11 cellular contexts compared by ENCODE assay signal in genomic region chr7:36116347-36117200, GRCh38. TPM values are rescaled to one million over a fixed set of nuclear protein-coding genes. Genes with fewer than 3 reads are reported as not detected.
DNase-seq lines count a peak whose midpoint lies in the region; ATAC-seq and TF ChIP-seq lines count a peak whose summit lies in the region.
"Had no signal": no experiment of that assay in that cellular context is flagged by ENCODE, and none has a peak within 500 bp of the region (broad histone marks: within the 10 kb centered on the region; RNA-seq: fewer than 3 reads in every experiment).

No MANE protein-coding gene starts in this region.

- intact Hi-C loops in Panc1 (cut with micrococcal nuclease; ENCODE audit: unreplicated experiment) = no loop called here
- intact Hi-C loops in dendritic cell treated with granulocyte-macrophage colony-stimulating factor and Interleukin-4, amounts not matched to agents 40 ng/mL and 50 ng/mL, for 4 days (cut with micrococcal nuclease) = loop anchor here (5.0 kb wide), 1 partner anchor 166 kb away; no protein-coding TSS in a partner anchor

- H3K27ac Mint-ChIP-seq in dendritic cell treated with granulocyte-macrophage colony-stimulating factor and Interleukin-4, amounts not matched to agents 40 ng/mL and 50 ng/mL, for 4 days = peak overlapping the region; percentile 52

- no peaks in the 10 kb centered on the region for H3K36me3 ChIP-seq in Panc1 (ENCODE audit: control insufficient read depth, insufficient read depth, low read length)

- H3K36me3 Mint-ChIP-seq in dendritic cell treated with granulocyte-macrophage colony-stimulating factor and Interleukin-4, amounts not matched to agents 40 ng/mL and 50 ng/mL, for 4 days (ENCODE audit: low read depth) = no peaks in the 10 kb centered on the region

- DNase-seq in Caki2 (ENCODE audit: low read depth) (peak; percentile 19), Panc1 (ENCODE audit: low read depth, low spot score) (peak; percentile 79), renal cortical epithelial cell (ENCODE audit: low read depth) (peak; percentile 82), NCI-H2107 (lab: John Stamatoyannopoulos, UW) (no peak), DMS 273 (lab: John Stamatoyannopoulos, UW; ENCODE audit: unreplicated experiment) (no peak), Kasumi-1 (lab: John Stamatoyannopoulos, UW) (no peak)
- DNase-seq: activated effector memory CD4-positive, alpha-beta T cell treated with Interleukin-2 at 50 U/mL for 16 hours; NCI-H1930; trophoblast cell had no signal

- no TSS peak for BruUV-seq in Panc1 (replicated peaks; lab: Mats Ljungman, UMichigan)

- POLR2A ChIA-PET in Panc1 (lab: Charles Lee) = no interaction called here

- H3K4me3 ChIP-seq in Panc1 (ENCODE audit: low read depth in 2 of 2, low read length in 2 of 2) = 0 out of 4 replicates have a peak overlapping the region, but pooled peaks of 1 of the 2 experiments have one; percentile 10

- H3K27me3 Mint-ChIP-seq in dendritic cell treated with granulocyte-macrophage colony-stimulating factor and Interleukin-4, amounts not matched to agents 40 ng/mL and 50 ng/mL, for 4 days = peaks cover 13% of the 10 kb centered on the region

- peaks cover 7% of the 10 kb centered on the region for H3K9me3 Mint-ChIP-seq in dendritic cell treated with granulocyte-macrophage colony-stimulating factor and Interleukin-4, amounts not matched to agents 40 ng/mL and 50 ng/mL, for 4 days

- H3K9me3 ChIP-seq in Panc1 (ENCODE audit: control insufficient read depth, insufficient read depth, low read depth, low read length) = peaks cover 5% of the 10 kb centered on the region; the same call in 1 of the 2 replicates

- peaks cover 67% of the 10 kb centered on the region for H3K4me1 Mint-ChIP-seq in dendritic cell treated with granulocyte-macrophage colony-stimulating factor and Interleukin-4, amounts not matched to agents 40 ng/mL and 50 ng/mL, for 4 days (ENCODE audit: low read depth)

- CTCF ChIA-PET in Panc1 (lab: Charles Lee) = no interaction called here

- TF ChIP-seq CTCF in Panc1 (IDR thresholded peaks at IDR 0.05) = no peak

- ATAC-seq in Panc1 (peak; percentile 57), GM21825 (IDR thresholded peaks at IDR 0.05; ENCODE audit: unreplicated experiment) (no peak)

- no peak overlapping the region for H3K4me3 Mint-ChIP-seq in dendritic cell treated with granulocyte-macrophage colony-stimulating factor and Interleukin-4, amounts not matched to agents 40 ng/mL and 50 ng/mL, for 4 days

- peaks cover 25% of the 10 kb centered on the region for H3K4me1 ChIP-seq in Panc1 (ENCODE audit: control insufficient read depth, insufficient read depth, low read length)

- peak overlapping the region; percentile 74 for H3K27ac ChIP-seq in Panc1 (ENCODE audit: low read length)

- in situ Hi-C loops in Caki2 (cut with HindIII; ENCODE audit: low pct_unique_long_range_greater_than_20kb, low sequenced_read_pairs) (no loop called here), Panc1 (cut with HindIII; ENCODE audit: low pct_unique_long_range_greater_than_20kb, low sequenced_read_pairs) (loop anchor here (25.0 kb wide), 1 partner anchor 129 kb away; no protein-coding TSS in a partner anchor)

- no peaks in the 10 kb centered on the region for H3K27me3 ChIP-seq in Panc1 (ENCODE audit: control insufficient read depth, insufficient read depth, low read length)

RNA-seq across cellular contexts. Expression of gene EEPD1, which starts 36.5 kb away (rescaled TPM):
- 73.6 and 91.9 TPM in 2 replicates for total RNA-seq in Caki2 (2014; rRNA removed; shearing (Covaris generic); ENCODE audit: low replicate concordance)
- 48.0 TPM for total RNA-seq in Panc1 (2021; ENCODE audit: unreplicated experiment)
- 87.5 TPM for polyA plus RNA-seq in Panc1 (2012; ENCODE audit: insufficient read length)
- total RNA-seq in renal cortical epithelial cell = 3.6 and 3.7 TPM in 2 replicates

Comparison
In these comparisons a context has a peak if more than half of its experiments do, and no peak if none do; other contexts are left out.
1. DNase-seq: peak in Caki2 (single experiment), Panc1 (single experiment) and renal cortical epithelial cell (single experiment); none in NCI-H2107 (single experiment), DMS 273 (single experiment) and Kasumi-1 (0 of 2).
2. RNA of gene EEPD1, which starts 36.5 kb away (total RNA-seq): 73.6 to 91.9 TPM in Caki2 and 48.0 TPM in Panc1 (single experiment); 3.6 to 3.7 TPM in renal cortical epithelial cell; every median in the first group is over 10 times any median in the second.